In the genomic region with DNA sequence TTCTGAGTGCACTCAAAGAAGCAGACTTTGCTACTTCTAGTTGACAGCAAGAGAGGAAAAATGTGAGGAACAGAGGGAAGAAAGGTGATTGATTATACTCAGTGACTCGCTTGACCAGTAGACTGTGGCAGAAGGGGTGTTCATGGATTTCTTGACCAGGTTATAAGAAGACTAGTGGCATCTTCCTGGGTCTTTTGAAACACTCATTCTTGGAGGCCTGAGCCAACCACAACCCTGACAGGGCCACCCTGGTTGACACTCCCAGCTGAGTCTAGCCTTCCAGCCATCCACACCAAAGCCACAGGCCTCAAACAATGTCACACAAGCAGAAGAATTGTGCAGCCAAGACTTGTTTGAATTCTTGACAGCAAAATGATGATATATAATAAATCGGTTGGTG, we compare ENCODE assay signal across 23 cellular contexts.
A peak's percentile ranks its signal among the peaks of the same experiment; 100 is the strongest.
DNase-seq lines count a peak whose midpoint lies in the region; ATAC-seq and TF ChIP-seq lines count a peak whose summit lies in the region.
"Had no signal": no experiment of that assay in that cellular context is flagged by ENCODE, and none has a peak within 500 bp of the region (broad histone marks: within the 10 kb centered on the region; RNA-seq: fewer than 3 reads in every experiment).

No MANE protein-coding gene starts in this region.

- H3K4me3 ChIP-seq in neural progenitor cell (no peak overlapping the region), coronary artery (no peak overlapping the region)

- peaks cover 9% of the 10 kb centered on the region for H3K4me1 ChIP-seq in neural progenitor cell

- no peaks in the 10 kb centered on the region for H4K20me1 ChIP-seq in neural progenitor cell (ENCODE audit: low read depth)

- H3K4me2 ChIP-seq in neural progenitor cell, result no peak overlapping the region
- H3K4me2 ChIP-seq: SK-N-SH had no signal

- no peaks in the 10 kb centered on the region for H3K36me3 ChIP-seq in neural progenitor cell

- H3K4me1 Mint-ChIP-seq in immature natural killer cell (peaks cover 55 to 56% of the 10 kb centered on the region in 2 donors), neural progenitor cell (peaks cover 38% of the 10 kb centered on the region)
- H3K4me1 Mint-ChIP-seq: IgD-negative memory B cell had no signal

- no peak for ATAC-seq in GM21529 (IDR thresholded peaks at IDR 0.05; ENCODE audit: unreplicated experiment)

- H3K9ac ChIP-seq in neural progenitor cell, result no peak overlapping the region
- H3K9ac ChIP-seq: SK-N-SH had no signal

- no peaks in the 10 kb centered on the region for H3K27me3 ChIP-seq in neural progenitor cell

- H3K79me2 ChIP-seq in neural progenitor cell (ENCODE audit: low read depth), result no peaks in the 10 kb centered on the region

- peaks cover 0 to 5% (median 4%) of the 10 kb centered on the region in 6 donors for H3K9me3 Mint-ChIP-seq in immature natural killer cell
- peaks cover 9% of the 10 kb centered on the region for H3K9me3 Mint-ChIP-seq in neural progenitor cell

- H3K27ac Mint-ChIP-seq in immature natural killer cell, result peak overlapping the region; percentile 74 to 91 (median 82)
- peak overlapping the region; percentile 34 for H3K27ac Mint-ChIP-seq in neural progenitor cell
- H3K27ac Mint-ChIP-seq: IgD-negative memory B cell had no signal

- H3K27ac ChIP-seq in neural progenitor cell, result no peak overlapping the region
- H3K27ac ChIP-seq in coronary artery, result no peak overlapping the region
- H3K27ac ChIP-seq: 22Rv1, C4-2B had no signal

- H3K9me3 ChIP-seq in neural progenitor cell (ENCODE audit: low read depth), result no peaks in the 10 kb centered on the region
- H3K9me3 ChIP-seq: SK-N-SH had no signal

- peak; percentile 31 for DNase-seq in NK-92 treated with Interleukin-12 subunit alpha and Interleukin-12 subunit beta, amount 100 ng/mL, for 24 hours (lab: John Stamatoyannopoulos, UW)
- no peak for DNase-seq in NK-92 (lab: John Stamatoyannopoulos, UW; ENCODE audit: unreplicated experiment)
- peak; percentile 44 to 53 (median 49) for DNase-seq in immature natural killer cell
- DNase-seq in neural progenitor cell (ENCODE audit: low spot score), result no peak
- no peak for DNase-seq in NCI-H526 (lab: John Stamatoyannopoulos, UW)
- DNase-seq in coronary artery (ENCODE audit: low spot score), result no peak
- DNase-seq in stimulated activated CD4-positive, alpha-beta T cell treated with anti-CD3 and anti-CD28 coated beads, Interleukin-2, amount 100 ng/mL, for 24 hours, result no peak
- DNase-seq: CD8-positive, alpha-beta memory T cell; DMS53; EL; GF-D8; NCI-H1694; NCI-H2081; NCI-H2171; NCI-H345; NCI-H524 treated with DMSO at 0.1 percent for 48 hours; RPMI8226; SHP77; SK-N-SH had no signal

- H3K36me3 Mint-ChIP-seq in immature natural killer cell, result peaks cover 0 to 10% (median 0%) of the 10 kb centered on the region in 3 donors
- H3K36me3 Mint-ChIP-seq in neural progenitor cell, result peaks cover 5% of the 10 kb centered on the region
- H3K36me3 Mint-ChIP-seq: CD8-positive, alpha-beta memory T cell had no signal

- H3K4me3 Mint-ChIP-seq in immature natural killer cell (peak overlapping the region; percentile 64 to 87 (median 79)), neural progenitor cell (no peak overlapping the region)
- H3K4me3 Mint-ChIP-seq: IgD-negative memory B cell had no signal

- TF ChIP-seq CTCF in neural progenitor cell (IDR thresholded peaks at IDR 0.05) (no peak), coronary artery (IDR thresholded peaks at IDR 0.05) (no peak)

- H3K27me3 Mint-ChIP-seq in immature natural killer cell (ENCODE audit: low read depth in 3 of 3) (peaks cover 0 to 10% (median 5%) of the 10 kb centered on the region in 3 donors), neural progenitor cell (ENCODE audit: insufficient read depth, low read depth) (peaks cover 5% of the 10 kb centered on the region)

- H3F3A ChIP-seq in neural progenitor cell (ENCODE audit: low read depth), result no peaks in the 10 kb centered on the region

- H2AFZ ChIP-seq in neural progenitor cell (replicated peaks), result no peak overlapping the region

Comparison
In these comparisons a context has a peak if more than half of its experiments do, and no peak if none do; other contexts are left out.
1. DNase-seq: peak in NK-92 treated with Interleukin-12 subunit alpha and Interleukin-12 subunit beta, amount 100 ng/mL, for 24 hours (single experiment) and immature natural killer cell (3 of 3); none in NK-92 (single experiment), neural progenitor cell (single experiment), NCI-H526 (0 of 2), coronary artery (single experiment) and stimulated activated CD4-positive, alpha-beta T cell treated with anti-CD3 and anti-CD28 coated beads, Interleukin-2, amount 100 ng/mL, for 24 hours (0 of 2).